ENCODE assay signal across 8 cellular contexts in genomic region chr11:32374261-32374711, GRCh38.
DNase-seq lines count a peak whose midpoint lies in the region; ATAC-seq and TF ChIP-seq lines count a peak whose summit lies in the region.

No MANE protein-coding gene starts in this region.

- H3K4me3 Mint-ChIP-seq in T-helper 2 cell treated with Interferon-gamma antibody and Interleukin-4, amounts not matched to agents 5 μg/mL and 100 μg/mL, for 36 hours, result no peak overlapping the region

- H4K20me1 ChIP-seq in IMR-90 (ENCODE audit: insufficient read depth, low read length), result no peaks in the 10 kb centered on the region

- no peak overlapping the region for H2BK15ac ChIP-seq in IMR-90 (ENCODE audit: low read depth, low read length)

- TF ChIP-seq POLR2A in IMR-90 (IDR thresholded peaks at IDR 0.05; ENCODE audit: low read depth, low read length) (no peak), stomach (IDR thresholded peaks at IDR 0.05) (no peak)

- WGBS in IMR-90 (ENCODE audit: extremely low coverage in 2 of 2, insufficient read length in 1 of 2), 2 experiments, result 3% methylated on average over 6 of the region's 13 CpGs; no CpG with 5 or more reads in 1 of the 2 experiments
- WGBS in stomach, 5 donors, result 36 to 53% (median 37%) methylated on average over 13 of the region's 13 CpGs

- dilution Hi-C loops in IMR-90 (cut with HindIII; ENCODE audit: low sequenced_read_pairs, unreplicated experiment), result no loop called here

- no peak overlapping the region for H3K23ac ChIP-seq in IMR-90 (ENCODE audit: low read depth, low read length)

- H3K9me3 Mint-ChIP-seq in T-helper 2 cell treated with Interferon-gamma antibody and Interleukin-4, amounts not matched to agents 5 μg/mL and 100 μg/mL, for 36 hours, result peaks cover 4% of the 10 kb centered on the region

- no peak overlapping the region for H3K56ac ChIP-seq in IMR-90 (ENCODE audit: extremely low read depth, insufficient read depth, low read length)

- H3K18ac ChIP-seq in IMR-90 (ENCODE audit: low read depth, low read length), result no peak overlapping the region

- H3K27me3 ChIP-seq in IMR-90 (ENCODE audit: control insufficient read depth, insufficient read depth, low read length) (no peaks in the 10 kb centered on the region; the same call in 1 of the 2 replicates), upper lobe of right lung (no peaks in the 10 kb centered on the region), stomach (peaks cover 0 to 18% (median 0%) of the 10 kb centered on the region in 3 donors)

- H2BK20ac ChIP-seq in IMR-90 (ENCODE audit: low read depth, low read length), result no peak overlapping the region

- no peak overlapping the region for H4K91ac ChIP-seq in IMR-90 (ENCODE audit: insufficient read depth, low read depth, low read length)

- H2AK5ac ChIP-seq in IMR-90 (ENCODE audit: low read depth, low read length), result no peak overlapping the region

- H3K9ac ChIP-seq in IMR-90 (ENCODE audit: low read depth, low read length), result no peak overlapping the region

- intact Hi-C loops in IMR-90 (cut with micrococcal nuclease), result no loop called here
- intact Hi-C loops in upper lobe of right lung (cut with DNase I), result no loop called here
- intact Hi-C loops in stomach (cut with DNase I; ENCODE audit: low total_unique reads), result no loop called here

- CTCF ChIA-PET in AG04449 (lab: Yijun Ruan, JAX), result interaction anchor here (1.2 kb wide), 1 partner anchor 41 kb away, joined by 4 read pairs; no protein-coding TSS in a partner anchor
- CTCF ChIA-PET in GM10248 (lab: Yijun Ruan, JAX), result interaction anchor here (0.6 to 1.4 kb wide), 4 partner anchors 10 to 386 kb away, joined by 3 to 7 read pairs (median 4); no protein-coding TSS in a partner anchor
- CTCF ChIA-PET in IMR-90 (lab: Yijun Ruan, JAX), result no interaction called here

- ATAC-seq in IMR-90 (ENCODE audit: low read depth), result no peak
- peak; percentile 74 for ATAC-seq in upper lobe of right lung
- no peak for ATAC-seq in GM18907 (IDR thresholded peaks at IDR 0.05; ENCODE audit: unreplicated experiment)

- H3K4me1 ChIP-seq in IMR-90 (ENCODE audit: control insufficient read depth, insufficient read depth, low read length) (no peaks in the 10 kb centered on the region), upper lobe of right lung (no peaks in the 10 kb centered on the region), stomach (no peaks in the 10 kb centered on the region)

- H4K5ac ChIP-seq in IMR-90 (ENCODE audit: low read depth, low read length), result no peak overlapping the region

- H3K4me3 ChIP-seq in AG04449 (ENCODE audit: low read depth, low read length), result no peak overlapping the region
- no peak overlapping the region for H3K4me3 ChIP-seq in IMR-90 (ENCODE audit: insufficient read depth, low read depth, low read length)
- H3K4me3 ChIP-seq in upper lobe of right lung, result no peak overlapping the region
- H3K4me3 ChIP-seq in stomach, result no peak overlapping the region

- H3K9me1 ChIP-seq in IMR-90 (ENCODE audit: insufficient read depth, low read length), result no peaks in the 10 kb centered on the region

- peaks cover 3% of the 10 kb centered on the region for H3K27me3 Mint-ChIP-seq in T-helper 2 cell treated with Interferon-gamma antibody and Interleukin-4, amounts not matched to agents 5 μg/mL and 100 μg/mL, for 36 hours (ENCODE audit: low read depth)

- peak; percentile 31 for TF ChIP-seq CTCF in AG04449 (IDR thresholded peaks at IDR 0.05; ENCODE audit: insufficient read depth, low read length, missing control alignments)
- peak; percentile 44 for TF ChIP-seq CTCF in GM10248 (IDR thresholded peaks at IDR 0.05; ENCODE audit: control extremely low read depth, extremely low read depth, low read depth, missing control alignments)
- peak; percentile 33 for TF ChIP-seq CTCF in IMR-90 (conservative IDR thresholded peaks at IDR 0.05; ENCODE audit: low read depth, low read length)
- TF ChIP-seq CTCF in upper lobe of right lung (IDR thresholded peaks at IDR 0.05), result peak; percentile 41
- TF ChIP-seq CTCF in stomach (IDR thresholded peaks at IDR 0.05), result no peak

- TF ChIP-seq RAD21 in IMR-90 (IDR thresholded peaks at IDR 0.05; ENCODE audit: low read length), result peak; percentile 32; the same call in 1 of the 2 replicates

- H3K4ac ChIP-seq in IMR-90 (ENCODE audit: low read depth, low read length), result no peak overlapping the region

- no peak overlapping the region for H3K27ac Mint-ChIP-seq in T-helper 2 cell treated with Interferon-gamma antibody and Interleukin-4, amounts not matched to agents 5 μg/mL and 100 μg/mL, for 36 hours

- POLR2A ChIA-PET in AG04449 (lab: Yijun Ruan, JAX), result no interaction called here
- POLR2A ChIA-PET in GM10248 (lab: Yijun Ruan, JAX), result no interaction called here
- POLR2A ChIA-PET in IMR-90 (lab: Charles Lee; ENCODE audit: unreplicated experiment), result interaction anchor here (0.6 kb wide), 1 partner anchor 34 kb away, joined by 4 read pairs; no protein-coding TSS in a partner anchor

- peaks cover 3% of the 10 kb centered on the region for H3K4me1 Mint-ChIP-seq in T-helper 2 cell treated with Interferon-gamma antibody and Interleukin-4, amounts not matched to agents 5 μg/mL and 100 μg/mL, for 36 hours (ENCODE audit: low read depth)

- DNase-seq in AG04449 (ENCODE audit: low read depth, low spot score) (no peak), GM10248 (ENCODE audit: extremely low spot score) (peak; percentile 65), IMR-90 (peak; percentile 15), germinal center (ENCODE audit: low spot score) (peak; percentile 43), upper lobe of right lung (no peak), stomach (no peak)
- peak; percentile 18 for DNase-seq in T-helper 2 cell treated with Interferon-gamma antibody and Interleukin-4, amounts not matched to agents 5 μg/mL and 100 μg/mL, for 36 hours (ENCODE audit: low spot score)

- H3K4me2 ChIP-seq in IMR-90 (ENCODE audit: low read depth, low read length), result no peak overlapping the region

- no peak overlapping the region for H2AK9ac ChIP-seq in IMR-90 (replicated peaks; ENCODE audit: low read depth, low read length, poor library complexity)

- no peak for TF ChIP-seq EP300 in stomach (IDR thresholded peaks at IDR 0.05)

- BruUV-seq in IMR-90 (replicated peaks; lab: Mats Ljungman, UMichigan), result no TSS peak

- no peak overlapping the region for H3K27ac ChIP-seq in IMR-90 (ENCODE audit: insufficient read depth, low read length)
- H3K27ac ChIP-seq in upper lobe of right lung, result no peak overlapping the region
- H3K27ac ChIP-seq in stomach, result no peak overlapping the region

- H2BK120ac ChIP-seq in IMR-90 (ENCODE audit: low read depth, low read length), result no peak overlapping the region

- H2BK5ac ChIP-seq in IMR-90 (ENCODE audit: low read depth, low read length, poor library complexity, severe bottlenecking), result no peak overlapping the region

- H3K79me1 ChIP-seq in IMR-90 (ENCODE audit: low read depth in 1 of 2, low read length in 2 of 2), result no peaks in the 10 kb centered on the region

- H4K8ac ChIP-seq in IMR-90 (ENCODE audit: low read depth in 2 of 2, low read length in 2 of 2), result no peak overlapping the region

- no peak overlapping the region for H3K14ac ChIP-seq in IMR-90 (replicated peaks; ENCODE audit: low read depth, low read length)

- in situ Hi-C loops in IMR-90 (cut with MboI; ENCODE audit: low sequenced_read_pairs), result no loop called here

- H3K9me3 ChIP-seq in IMR-90 (ENCODE audit: control insufficient read depth, insufficient read depth, low read length), result no peaks in the 10 kb centered on the region
- no peaks in the 10 kb centered on the region for H3K9me3 ChIP-seq in upper lobe of right lung
- peaks cover 2 to 21% (median 7%) of the 10 kb centered on the region in 4 donors for H3K9me3 ChIP-seq in stomach

- no peaks in the 10 kb centered on the region for H3K36me3 Mint-ChIP-seq in T-helper 2 cell treated with Interferon-gamma antibody and Interleukin-4, amounts not matched to agents 5 μg/mL and 100 μg/mL, for 36 hours (ENCODE audit: low read depth)

- H2AFZ ChIP-seq in IMR-90 (replicated peaks; ENCODE audit: low read length, poor library complexity), result no peak overlapping the region

- H3K36me3 ChIP-seq in IMR-90 (ENCODE audit: control insufficient read depth, insufficient read depth, low read length) (no peaks in the 10 kb centered on the region), upper lobe of right lung (no peaks in the 10 kb centered on the region), stomach (no peaks in the 10 kb centered on the region)

TF ChIP-seq in IMR-90, 13 proteins besides CTCF, POLR2A, EP300 and RAD21:
- TF ChIP-seq CHD1 (IDR thresholded peaks at IDR 0.05; ENCODE audit: low read depth, low read length), result no peak

Comparison
In these comparisons a context has a peak if more than half of its experiments do, and no peak if none do; other contexts are left out.
1. DNase-seq: peak in GM10248 (single experiment), IMR-90 (single experiment), T-helper 2 cell treated with Interferon-gamma antibody and Interleukin-4, amounts not matched to agents 5 μg/mL and 100 μg/mL, for 36 hours (single experiment) and germinal center (single experiment); none in AG04449 (single experiment), upper lobe of right lung (single experiment) and stomach (single experiment).
2. CTCF ChIP-seq: peak in AG04449 (single experiment), GM10248 (single experiment), IMR-90 (single experiment) and upper lobe of right lung (single experiment); none in stomach (0 of 7).